Comparison of ENCODE assay signal across 16 cellular contexts in genomic region chr6:108606130-108606797, GRCh38. TPM values are rescaled to one million over a fixed set of nuclear protein-coding genes. Genes with fewer than 3 reads are reported as not detected.
DNase-seq lines count a peak whose midpoint lies in the region; ATAC-seq and TF ChIP-seq lines count a peak whose summit lies in the region.
"Had no signal": no experiment of that assay in that cellular context is flagged by ENCODE, and none has a peak within 500 bp of the region (broad histone marks: within the 10 kb centered on the region; RNA-seq: fewer than 3 reads in every experiment).

No MANE protein-coding gene starts in this region.

- H3K36me3 ChIP-seq in ascending aorta (no peaks in the 10 kb centered on the region), rectal smooth muscle tissue (ENCODE audit: control insufficient read depth, insufficient read depth, low read length) (no peaks in the 10 kb centered on the region)
- H3K36me3 ChIP-seq: cardiac muscle cell, Peyer's patch had no signal

- no peak for TF ChIP-seq CTCF in ascending aorta (IDR thresholded peaks at IDR 0.05)

- H3K27ac ChIP-seq in ascending aorta = peak overlapping the region; percentile 22 to 55
- H3K27ac ChIP-seq in rectal smooth muscle tissue (ENCODE audit: low read depth, low read length) = peak overlapping the region; percentile 2
- H3K27ac ChIP-seq: C4-2B, cardiac muscle cell, Peyer's patch had no signal

- H3K4me3 Mint-ChIP-seq in activated T-cell treated with anti-CD3 and anti-CD28 coated beads, Interleukin-2, amount 50 U/mL, for 24 hours = no peak overlapping the region
- H3K4me3 Mint-ChIP-seq: stimulated activated naive CD8-positive, alpha-beta T cell treated with anti-CD3 and anti-CD28 coated beads, Interleukin-15, amount 100 ng/mL, for 72 hours had no signal

- DNase-seq in HUDEP-2 (lab: John Stamatoyannopoulos, UW; ENCODE audit: unreplicated experiment in 76 of 76) = peak in 39 of 76 experiments; percentile 21 to 73 (median 46)
- DNase-seq in ascending aorta (ENCODE audit: low spot score in 2 of 2) = no peak
- no peak for DNase-seq in left ventricle myocardium superior
- no peak for DNase-seq in OCI-M2 (lab: John Stamatoyannopoulos, UW; ENCODE audit: unreplicated experiment)
- DNase-seq in activated T-cell treated with anti-CD3 and anti-CD28 coated beads, Interleukin-2, amount 50 U/mL, for 24 hours = no peak
- DNase-seq: NCI-H187; NCI-H345; Peyer's patch; stimulated activated CD4-positive, alpha-beta T cell treated with anti-CD3 and anti-CD28 coated beads, Interleukin-1b, Interleukin-23, amount 100 ng/mL, for 48 hours; stimulated activated naive CD8-positive, alpha-beta T cell treated with anti-CD3 and anti-CD28 coated beads, Interleukin-15, amount 100 ng/mL, for 72 hours; T1000 had no signal

- H3K27ac Mint-ChIP-seq in activated T-cell treated with anti-CD3 and anti-CD28 coated beads, Interleukin-2, amount 50 U/mL, for 24 hours = no peak overlapping the region
- H3K27ac Mint-ChIP-seq: stimulated activated naive CD8-positive, alpha-beta T cell treated with anti-CD3 and anti-CD28 coated beads, Interleukin-15, amount 100 ng/mL, for 72 hours had no signal

- intact Hi-C loops in ascending aorta (cut with DNase I) = no loop called here
- intact Hi-C loops in left ventricle myocardium superior (cut with micrococcal nuclease) = no loop called here

- peaks cover 65% of the 10 kb centered on the region for H3K4me1 Mint-ChIP-seq in activated T-cell treated with anti-CD3 and anti-CD28 coated beads, Interleukin-2, amount 50 U/mL, for 24 hours (ENCODE audit: low read depth)

- ATAC-seq in left ventricle myocardium superior = peak; percentile 47
- ATAC-seq in HG03571 (IDR thresholded peaks at IDR 0.05; ENCODE audit: unreplicated experiment) = no peak
- no peak for ATAC-seq in GM19397 (IDR thresholded peaks at IDR 0.05; ENCODE audit: unreplicated experiment)
- ATAC-seq: stimulated activated naive CD8-positive, alpha-beta T cell treated with anti-CD3 and anti-CD28 coated beads, Interleukin-15, amount 100 ng/mL, for 72 hours had no signal

- no peak overlapping the region for H3K4me3 ChIP-seq in ascending aorta
- H3K4me3 ChIP-seq in rectal smooth muscle tissue (ENCODE audit: low read length) = no peak overlapping the region
- H3K4me3 ChIP-seq: cardiac muscle cell, Peyer's patch had no signal

- H3K9ac ChIP-seq in rectal smooth muscle tissue (ENCODE audit: low read length) = no peak overlapping the region

- H3K36me3 Mint-ChIP-seq in activated T-cell treated with anti-CD3 and anti-CD28 coated beads, Interleukin-2, amount 50 U/mL, for 24 hours (ENCODE audit: low read depth) = peaks cover 3% of the 10 kb centered on the region

- no peaks in the 10 kb centered on the region for H3K27me3 ChIP-seq in ascending aorta
- H3K27me3 ChIP-seq in rectal smooth muscle tissue (ENCODE audit: control insufficient read depth, insufficient read depth, low read length) = no peaks in the 10 kb centered on the region
- H3K27me3 ChIP-seq: cardiac muscle cell, Peyer's patch had no signal

- H3K9me3 Mint-ChIP-seq in activated T-cell treated with anti-CD3 and anti-CD28 coated beads, Interleukin-2, amount 50 U/mL, for 24 hours = no peaks in the 10 kb centered on the region
- H3K9me3 Mint-ChIP-seq: stimulated activated naive CD8-positive, alpha-beta T cell treated with anti-CD3 and anti-CD28 coated beads, Interleukin-15, amount 100 ng/mL, for 72 hours had no signal

- no peaks in the 10 kb centered on the region for H3K9me3 ChIP-seq in ascending aorta
- H3K9me3 ChIP-seq: Peyer's patch had no signal

- no peaks in the 10 kb centered on the region for H3K27me3 Mint-ChIP-seq in activated T-cell treated with anti-CD3 and anti-CD28 coated beads, Interleukin-2, amount 50 U/mL, for 24 hours
- H3K27me3 Mint-ChIP-seq: stimulated activated naive CD8-positive, alpha-beta T cell treated with anti-CD3 and anti-CD28 coated beads, Interleukin-15, amount 100 ng/mL, for 72 hours had no signal

- H3K4me1 ChIP-seq in ascending aorta = peaks cover 9 to 54% of the 10 kb centered on the region in 2 donors
- peaks cover 28% of the 10 kb centered on the region for H3K4me1 ChIP-seq in rectal smooth muscle tissue (ENCODE audit: control insufficient read depth, insufficient read depth, low read length)

RNA-seq across cellular contexts. Expression of gene FOXO3, which starts 45.5 kb away (rescaled TPM):
- total RNA-seq in ascending aorta (91.5 TPM), left ventricle myocardium superior (29.5 TPM)

Comparison
In these comparisons a context has a peak if more than half of its experiments do, and no peak if none do; other contexts are left out.
1. DNase-seq: peak in HUDEP-2 (39 of 76); none in ascending aorta (0 of 2), left ventricle myocardium superior (single experiment), OCI-M2 (single experiment) and activated T-cell treated with anti-CD3 and anti-CD28 coated beads, Interleukin-2, amount 50 U/mL, for 24 hours (single experiment).